Comparison of ENCODE assay signal across 9 cellular contexts in genomic region chr15:47718474-47719440, GRCh38. TPM values are rescaled to one million over a fixed set of nuclear protein-coding genes. Genes with fewer than 3 reads are reported as not detected.
DNase-seq lines count a peak whose midpoint lies in the region; TF ChIP-seq lines count a peak whose summit lies in the region.
"Had no signal": no experiment of that assay in that cellular context is flagged by ENCODE, and none has a peak within 500 bp of the region (broad histone marks: within the 10 kb centered on the region; RNA-seq: fewer than 3 reads in every experiment).

No MANE protein-coding gene starts in this region.

- peaks cover 86% of the 10 kb centered on the region for H3K4me1 Mint-ChIP-seq in nephron progenitor cell

- no peak for DNase-seq in AG04450 (ENCODE audit: low read depth, low spot score)
- peak; percentile 52 for DNase-seq in NCI-H748 (lab: John Stamatoyannopoulos, UW; ENCODE audit: unreplicated experiment)
- DNase-seq in fibroblast of pulmonary artery (ENCODE audit: low read depth), result peak; percentile 18
- peak; percentile 39 for DNase-seq in nephron progenitor cell
- no peak for DNase-seq in GOT3 (lab: John Stamatoyannopoulos, UW)
- DNase-seq in stimulated activated CD4-positive, alpha-beta T cell treated with anti-CD3 and anti-CD28 coated beads, Interleukin-1b, Interleukin-23, amount 100 ng/mL, for 48 hours, result no peak
- no peak for DNase-seq in activated CD8-positive, alpha-beta memory T cell treated with anti-CD3 and anti-CD28 coated beads for 24 hours
- no peak for DNase-seq in G401 (ENCODE audit: low spot score)

- peak overlapping the region; percentile 96 for H3K27ac Mint-ChIP-seq in nephron progenitor cell

- H3K27me3 Mint-ChIP-seq in nephron progenitor cell (ENCODE audit: low read depth, poor library complexity), result peaks cover 13% of the 10 kb centered on the region

- no peaks in the 10 kb centered on the region for H3K27me3 ChIP-seq in AG04450 (ENCODE audit: control insufficient read depth, insufficient read depth, low read length)

- in situ Hi-C loops in G401 (cut with HindIII; ENCODE audit: low sequenced_read_pairs), result no loop called here

- no peaks in the 10 kb centered on the region for H3K36me3 Mint-ChIP-seq in nephron progenitor cell (ENCODE audit: low read depth)

- TF ChIP-seq CTCF in AG04450 (IDR thresholded peaks at IDR 0.05; ENCODE audit: low read depth, low read length), result 0 out of 2 replicates have a peak, but pooled peaks have one; percentile 5
- TF ChIP-seq CTCF in fibroblast of pulmonary artery (IDR thresholded peaks at IDR 0.05; ENCODE audit: low read length, missing control alignments), result no peak
- TF ChIP-seq CTCF in nephron progenitor cell (IDR thresholded peaks at IDR 0.05), result no peak

- POLR2A ChIA-PET in AG04450 (lab: Yijun Ruan, JAX), result interaction anchor here (0.6 to 1.5 kb wide), 6 partner anchors 17 to 284 kb away, joined by 3 to 16 read pairs (median 5); no protein-coding TSS in a partner anchor

- H3K9me3 Mint-ChIP-seq in nephron progenitor cell, result peaks cover 3% of the 10 kb centered on the region

- CTCF ChIA-PET in AG04450 (lab: Charles Lee), result interaction anchor here (0.6 to 6.8 kb wide), 7 partner anchors 14 to 703 kb away, joined by 3 to 57 read pairs (median 9); no protein-coding TSS in a partner anchor

- peak overlapping the region; percentile 74 for H3K4me3 ChIP-seq in AG04450 (ENCODE audit: low read depth, low read length)
- peak overlapping the region; percentile 71 for H3K4me3 ChIP-seq in fibroblast of pulmonary artery (replicated peaks; ENCODE audit: low read depth, low read length)

- no peaks in the 10 kb centered on the region for H3K9me3 ChIP-seq in AG04450 (ENCODE audit: control insufficient read depth, insufficient read depth, low read length)
- H3K9me3 ChIP-seq: neutrophil had no signal

- peak overlapping the region; percentile 99 for H3K4me3 Mint-ChIP-seq in nephron progenitor cell

- peak overlapping the region; percentile 33 for H3K27ac ChIP-seq in AG04450 (ENCODE audit: low read depth, low read length)
- H3K27ac ChIP-seq: neutrophil had no signal

RNA-seq across cellular contexts. Expression of gene SEMA6D, which starts 1.5 kb away (rescaled TPM):
- polyA plus RNA-seq in AG04450 (2011; rRNA removed), result 7.9 and 10.7 TPM in 2 replicates
- 8.9 and 14.4 TPM in 2 replicates for polyA minus RNA-seq in AG04450 (2011; rRNA and poly(A)+ RNA removed)
- not detected in 2 replicates for total RNA-seq in G401 (2014; rRNA removed; shearing (Covaris generic))

Comparison
In these comparisons a context has a peak if more than half of its experiments do, and no peak if none do; other contexts are left out.
1. DNase-seq: peak in NCI-H748 (single experiment), fibroblast of pulmonary artery (single experiment) and nephron progenitor cell (single experiment); none in AG04450 (single experiment), GOT3 (single experiment), stimulated activated CD4-positive, alpha-beta T cell treated with anti-CD3 and anti-CD28 coated beads, Interleukin-1b, Interleukin-23, amount 100 ng/mL, for 48 hours (single experiment), activated CD8-positive, alpha-beta memory T cell treated with anti-CD3 and anti-CD28 coated beads for 24 hours (single experiment) and G401 (single experiment).